Comparison of ENCODE assay signal across 20 cellular contexts in genomic region chr1:33378524-33378923, GRCh38. TPM values are rescaled to one million over a fixed set of nuclear protein-coding genes. Genes with fewer than 3 reads are reported as not detected.
A peak's percentile ranks its signal among the peaks of the same experiment; 100 is the strongest.
DNase-seq lines count a peak whose midpoint lies in the region; ATAC-seq lines count a peak whose summit lies in the region.
"Had no signal": no experiment of that assay in that cellular context is flagged by ENCODE, and none has a peak within 500 bp of the region (broad histone marks: within the 10 kb centered on the region; RNA-seq: fewer than 3 reads in every experiment).

No MANE protein-coding gene starts in this region.

- peaks cover 11 to 40% of the 10 kb centered on the region in 2 experiments for H3K36me3 ChIP-seq in mesenchymal stem cell (ENCODE audit: control insufficient read depth in 1 of 2, insufficient read depth in 2 of 2, low read depth in 1 of 2, low read length in 2 of 2)
- H3K36me3 ChIP-seq: MG63 had no signal

- peaks cover 14% of the 10 kb centered on the region for H3K79me1 ChIP-seq in mesenchymal stem cell (replicated peaks; ENCODE audit: low read length, poor library complexity, severe bottlenecking)

- H2BK12ac ChIP-seq in mesenchymal stem cell (ENCODE audit: low read length in 2 of 2): no peak overlapping the region

- no peak overlapping the region for H2AFZ ChIP-seq in mesenchymal stem cell (ENCODE audit: low read depth, low read length)
- H2AFZ ChIP-seq: GM23248 had no signal

- H3K27me3 ChIP-seq in mesenchymal stem cell (ENCODE audit: control insufficient read depth in 1 of 2, insufficient read depth in 1 of 2, low read length in 2 of 2): no peaks in the 10 kb centered on the region
- H3K27me3 ChIP-seq: MG63 had no signal

- no peak overlapping the region for H3K27ac ChIP-seq in mesenchymal stem cell (ENCODE audit: low read length, poor library complexity, severe bottlenecking)
- H3K27ac ChIP-seq: GM23248, SK-N-MC had no signal

- DNase-seq in NCI-H1417 (lab: John Stamatoyannopoulos, UW): peak in 2 of 3 experiments; percentile 44 to 68
- DNase-seq in NCI-H1417 treated with DMSO at 0.1 percent for 48 hours (lab: John Stamatoyannopoulos, UW): no peak
- DNase-seq in DMS79 treated with DMSO at 0.1 percent for 48 hours (lab: John Stamatoyannopoulos, UW): peak; percentile 83
- no peak for DNase-seq in T-helper 17 cell
- DNase-seq in islet precursor cell: peak; percentile 0
- DNase-seq in mesenchymal stem cell: no peak
- DNase-seq in NCI-H2196 treated with DMSO at 0.1 percent for 48 hours (lab: John Stamatoyannopoulos, UW; ENCODE audit: unreplicated experiment): no peak
- DNase-seq in NCI-H82 treated with DMSO at 0.1 percent for 48 hours (lab: John Stamatoyannopoulos, UW; ENCODE audit: unreplicated experiment): no peak
- DNase-seq: 8988T; CD4-positive, alpha-beta memory T cell; GDM1; HCEC 1CT; MG63; NCI-H1105 treated with DMSO at 0.1 percent for 48 hours; NCI-H1930; NCI-H226 had no signal

- no peak overlapping the region for H3K23ac ChIP-seq in mesenchymal stem cell (ENCODE audit: low read length in 2 of 2)

- no peak overlapping the region for H2AK5ac ChIP-seq in mesenchymal stem cell (ENCODE audit: low read length, severe bottlenecking)

- no peak overlapping the region for H3K4me2 ChIP-seq in mesenchymal stem cell (ENCODE audit: low read length, poor library complexity, severe bottlenecking)

- ATAC-seq in T-helper 17 cell: no peak
- ATAC-seq: GM12878 had no signal

- H4K91ac ChIP-seq in mesenchymal stem cell (ENCODE audit: low read length): no peak overlapping the region

- H3K9ac ChIP-seq in mesenchymal stem cell (ENCODE audit: low read length): no peak overlapping the region
- H3K9ac ChIP-seq: GM23248 had no signal

- peak overlapping the region; percentile 3 for H3K27ac Mint-ChIP-seq in T-helper 17 cell

- no CpG with 5 or more reads among the region's 1 CpG for WGBS in mesenchymal stem cell

- peaks cover 32% of the 10 kb centered on the region for H3K27me3 Mint-ChIP-seq in T-helper 17 cell

- no peak overlapping the region for H3K18ac ChIP-seq in mesenchymal stem cell (ENCODE audit: low read depth in 1 of 2, low read length in 2 of 2)

- H3K9me3 ChIP-seq in T-helper 17 cell (ENCODE audit: control insufficient read depth, low read length, poor library complexity, severe bottlenecking): no peaks in the 10 kb centered on the region
- no peaks in the 10 kb centered on the region for H3K9me3 ChIP-seq in mesenchymal stem cell (ENCODE audit: control insufficient read depth, low read length)
- H3K9me3 ChIP-seq: MG63 had no signal

- H3K4me3 ChIP-seq in mesenchymal stem cell (ENCODE audit: insufficient read depth in 1 of 2, low read depth in 1 of 2, low read length in 2 of 2): no peak overlapping the region
- H3K4me3 ChIP-seq: GM12878, GM23248, MG63, SK-N-MC had no signal

- H2BK5ac ChIP-seq in mesenchymal stem cell (ENCODE audit: low read depth, low read length, poor library complexity, severe bottlenecking): no peak overlapping the region

- H3K36me3 Mint-ChIP-seq in T-helper 17 cell (ENCODE audit: low read depth): peaks cover 7% of the 10 kb centered on the region
- H3K36me3 Mint-ChIP-seq: CD4-positive, alpha-beta memory T cell had no signal

- no peak overlapping the region for H2BK120ac ChIP-seq in mesenchymal stem cell (ENCODE audit: low read depth, low read length)

- no peak overlapping the region for H3K4me3 Mint-ChIP-seq in T-helper 17 cell
- H3K4me3 Mint-ChIP-seq: CD4-positive, alpha-beta memory T cell had no signal

- peaks cover 31% of the 10 kb centered on the region for H3K4me1 Mint-ChIP-seq in T-helper 17 cell

- no peak overlapping the region for H3K4ac ChIP-seq in mesenchymal stem cell (ENCODE audit: low read depth in 1 of 2, low read length in 2 of 2)

- H2BK15ac ChIP-seq in mesenchymal stem cell (ENCODE audit: low read depth, poor library complexity, severe bottlenecking): no peak overlapping the region

- H3K4me1 ChIP-seq in mesenchymal stem cell (ENCODE audit: control insufficient read depth, insufficient read depth, low read depth, low read length): peaks cover 5% of the 10 kb centered on the region

- H4K8ac ChIP-seq in mesenchymal stem cell (ENCODE audit: low read length): no peak overlapping the region

- no peak overlapping the region for H3K14ac ChIP-seq in mesenchymal stem cell (ENCODE audit: low read length in 2 of 2)

RNA-seq across cellular contexts. Expression of gene PHC2, which starts 52.4 kb away (rescaled TPM):
- 10 to 100 TPM; 33.0 to 37.0 TPM for total RNA-seq in T-helper 17 cell
- 114 TPM for polyA plus RNA-seq in mesenchymal stem cell (2013, experiment 1 of 2)
- 112 TPM for polyA plus RNA-seq in mesenchymal stem cell (2013, experiment 2 of 2)

RNA-seq across cellular contexts. Expression of gene A3GALT2, which starts 57.6 kb away (rescaled TPM):
- under 1 TPM in 1 of 2 donors, not detected in 1; 0.37 TPM for total RNA-seq in T-helper 17 cell
- 0.04 TPM for polyA plus RNA-seq in mesenchymal stem cell (2013, experiment 1 of 2)
- not detected for polyA plus RNA-seq in mesenchymal stem cell (2013, experiment 2 of 2)
- total RNA-seq: CD4-positive, alpha-beta memory T cell; GM12878; GM23248 had no signal
- polyA plus RNA-seq: BJ; CD4-positive, alpha-beta memory T cell; GM12878; GM23248 had no signal

Comparison
In these comparisons a context has a peak if more than half of its experiments do, and no peak if none do; other contexts are left out.
1. DNase-seq: peak in NCI-H1417 (2 of 3), DMS79 treated with DMSO at 0.1 percent for 48 hours (single experiment) and islet precursor cell (single experiment); none in NCI-H1417 treated with DMSO at 0.1 percent for 48 hours (single experiment), T-helper 17 cell (0 of 3), mesenchymal stem cell (single experiment), NCI-H2196 treated with DMSO at 0.1 percent for 48 hours (single experiment) and NCI-H82 treated with DMSO at 0.1 percent for 48 hours (single experiment).